Comparison of ENCODE assay signal across 8 cellular contexts in the genomic region with DNA sequence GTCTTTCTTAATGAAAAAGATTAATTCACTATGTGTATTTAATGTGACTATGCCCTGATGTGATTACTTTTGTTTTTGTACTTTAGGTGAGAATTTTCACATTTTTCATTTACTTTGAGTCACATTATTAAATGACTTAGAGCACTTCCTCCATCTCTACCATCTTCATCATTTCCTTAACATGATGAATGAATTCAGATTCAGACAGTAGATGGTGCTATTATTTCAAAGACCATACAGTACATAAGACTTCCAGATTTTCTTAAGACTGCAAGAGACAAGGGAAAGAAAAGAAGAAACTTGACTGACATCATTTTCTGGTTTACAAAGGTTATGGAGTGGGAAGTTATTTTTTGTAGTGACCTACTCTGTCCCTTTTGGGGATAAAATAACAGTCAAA.
DNase-seq lines count a peak whose midpoint lies in the region; ATAC-seq and TF ChIP-seq lines count a peak whose summit lies in the region.

No MANE protein-coding gene starts in this region.

- DNase-seq in A172 (ENCODE audit: low spot score) (peak; percentile 34), H4 (ENCODE audit: low spot score) (peak; percentile 13), OCI-M1 (lab: John Stamatoyannopoulos, UW) (peak; percentile 83), fibroblast of peridontal ligament (ENCODE audit: extremely low read depth) (peak; percentile 26), KG1 (lab: John Stamatoyannopoulos, UW) (no peak), NCI-H187 (lab: John Stamatoyannopoulos, UW) (no peak), natural killer cell (no peak)

- no peaks in the 10 kb centered on the region for H3K4me1 Mint-ChIP-seq in natural killer cell

- intact Hi-C loops in natural killer cell (cut with micrococcal nuclease) = no loop called here

- peaks cover 10 to 16% of the 10 kb centered on the region in 2 donors for H3K9me3 Mint-ChIP-seq in natural killer cell

- no peak overlapping the region for H3K4me3 Mint-ChIP-seq in natural killer cell

- no peaks in the 10 kb centered on the region for H3K36me3 Mint-ChIP-seq in natural killer cell

- no peak for TF ChIP-seq CTCF in natural killer cell (IDR thresholded peaks at IDR 0.05)

- H3K27ac Mint-ChIP-seq in natural killer cell = no peak overlapping the region

- H3K27me3 Mint-ChIP-seq in natural killer cell (ENCODE audit: low read depth in 2 of 2) = no peaks in the 10 kb centered on the region

- ATAC-seq in HG02798 (IDR thresholded peaks at IDR 0.05; ENCODE audit: poor library complexity, unreplicated experiment) = no peak
- ATAC-seq in natural killer cell = no peak

Comparison
In these comparisons a context has a peak if more than half of its experiments do, and no peak if none do; other contexts are left out.
1. DNase-seq: peak in A172 (single experiment), H4 (single experiment), OCI-M1 (single experiment) and fibroblast of peridontal ligament (single experiment); none in KG1 (single experiment), NCI-H187 (0 of 2) and natural killer cell (single experiment).